ENCODE assay signal across 26 cellular contexts in genomic region chr2:235768606-235769005, GRCh38.
"Had no signal": no experiment of that assay in that cellular context is flagged by ENCODE, and none has a peak within 500 bp of the region (broad histone marks: within the 10 kb centered on the region; RNA-seq: fewer than 3 reads in every experiment).

No MANE protein-coding gene starts in this region.

- H3K4me3 ChIP-seq: body of pancreas, SJSA1 had no signal

- ATAC-seq: activated T-cell treated with anti-CD3 and anti-CD28 coated beads, Interleukin-2, amount 50 U/mL, for 4 hours; body of pancreas; Panc1; SK-N-SH treated with all-trans-retinoic acid at 6 μM for 48 hours had no signal

- H3K9me3 Mint-ChIP-seq: activated B cell treated with CpG ODN at 0.5 μM for 24 hours; activated CD4-positive, alpha-beta T cell treated with anti-CD3 and anti-CD28 coated beads, Interleukin-2, amount 10 ng/mL, durations not matched to agents 24 days and 14 days; activated T-cell treated with anti-CD3 and anti-CD28 coated beads, Interleukin-2, amount 50 U/mL, for 4 hours; T-helper 1 cell treated with Interleukin-12 subunit alpha and Interleukin-12 subunit beta and Interleukin-4 antibody, amounts not matched to agents 30 μg/mL and 1 μg/mL, for 36 hours had no signal

- H3K4me3 Mint-ChIP-seq: activated B cell treated with CpG ODN at 0.5 μM for 24 hours; activated CD4-positive, alpha-beta T cell treated with anti-CD3 and anti-CD28 coated beads, Interleukin-2, amount 10 ng/mL, durations not matched to agents 24 days and 14 days; activated T-cell treated with anti-CD3 and anti-CD28 coated beads, Interleukin-2, amount 50 U/mL, for 4 hours; T-helper 1 cell treated with Interleukin-12 subunit alpha and Interleukin-12 subunit beta and Interleukin-4 antibody, amounts not matched to agents 30 μg/mL and 1 μg/mL, for 36 hours had no signal

- H3K4me1 ChIP-seq: body of pancreas had no signal

- H3K27ac ChIP-seq: body of pancreas, KMS-11, SJSA1 had no signal

- H3K4me1 Mint-ChIP-seq: activated CD4-positive, alpha-beta T cell treated with anti-CD3 and anti-CD28 coated beads, Interleukin-2, amount 10 ng/mL, durations not matched to agents 24 days and 14 days had no signal

- H3K27ac Mint-ChIP-seq: activated B cell treated with CpG ODN at 0.5 μM for 24 hours; activated CD4-positive, alpha-beta T cell treated with anti-CD3 and anti-CD28 coated beads, Interleukin-2, amount 10 ng/mL, durations not matched to agents 24 days and 14 days; T-helper 1 cell treated with Interleukin-12 subunit alpha and Interleukin-12 subunit beta and Interleukin-4 antibody, amounts not matched to agents 30 μg/mL and 1 μg/mL, for 36 hours had no signal

- H3K9me3 ChIP-seq: body of pancreas, SJSA1 had no signal

- H3K9ac ChIP-seq: KMS-11 had no signal

- H3K27me3 ChIP-seq: body of pancreas, SJSA1 had no signal

- DNase-seq: activated B cell treated with CpG ODN at 0.5 μM for 24 hours; activated CD4-positive, alpha-beta T cell treated with anti-CD3 and anti-CD28 coated beads for 1 hour; activated CD4-positive, alpha-beta T cell treated with anti-CD3 and anti-CD28 coated beads, Interleukin-2, amount 10 ng/mL, durations not matched to agents 24 days and 14 days; activated CD4-positive, alpha-beta T cell treated with anti-CD3 and anti-CD28 coated beads, Interleukin-2, amount 50 U/mL, for 48 hours; activated gamma-delta T cell treated with Interleukin-2 at 50 U/mL for 16 hours; activated naive CD4-positive, alpha-beta T cell treated with anti-CD3 and anti-CD28 coated beads, Interleukin-2, amount 50 U/mL, for 16 hours; activated T-cell treated with anti-CD3 and anti-CD28 coated beads, Interleukin-2, amount 50 U/mL, for 4 hours; aorta; body of pancreas; MM.1S; NCI-H1105 treated with DMSO at 0.1 percent for 48 hours; NCI-H1436 treated with DMSO at 0.1 percent for 48 hours; NCI-H187; NCI-H2081; NCI-H510A treated with DMSO at 0.1 percent for 48 hours; NCI-H69; NK-92 treated with Interleukin-12 subunit alpha and Interleukin-12 subunit beta, amount 100 ng/mL, for 24 hours; OCI-M1; RPMI8226; SHP77; T1000 had no signal

- H3K4me2 ChIP-seq: KMS-11 had no signal
